In genomic region chr22:42881982-42882656, GRCh38 we compare ENCODE assay signal across 16 cellular contexts. TPM values are rescaled to one million over a fixed set of nuclear protein-coding genes. Genes with fewer than 3 reads are reported as not detected.
DNase-seq lines count a peak whose midpoint lies in the region; ATAC-seq and TF ChIP-seq lines count a peak whose summit lies in the region.
"Had no signal": no experiment of that assay in that cellular context is flagged by ENCODE, and none has a peak within 500 bp of the region (broad histone marks: within the 10 kb centered on the region; RNA-seq: fewer than 3 reads in every experiment).

No MANE protein-coding gene starts in this region.

- no peak for TF ChIP-seq CTCF in nephron progenitor cell (IDR thresholded peaks at IDR 0.05)

- H2AFZ ChIP-seq in Karpas-422 (ENCODE audit: low read length) = no peak overlapping the region

- no peaks in the 10 kb centered on the region for H3K9me3 ChIP-seq in Karpas-422 (ENCODE audit: low read length)
- H3K9me3 ChIP-seq: SJSA1, uterus had no signal

- no peak overlapping the region for H3K27ac ChIP-seq in Karpas-422 (ENCODE audit: low read length)
- H3K27ac ChIP-seq: SJSA1, uterus had no signal

- H3K4me1 ChIP-seq in Karpas-422 (ENCODE audit: low read length) = peaks cover 9% of the 10 kb centered on the region
- H3K4me1 ChIP-seq: uterus had no signal

- in situ Hi-C loops in Caki2 (cut with HindIII; ENCODE audit: low pct_unique_long_range_greater_than_20kb, low sequenced_read_pairs) = no loop called here

- no peaks in the 10 kb centered on the region for H3K9me3 Mint-ChIP-seq in nephron progenitor cell
- H3K9me3 Mint-ChIP-seq: brain, immature natural killer cell had no signal

- no peaks in the 10 kb centered on the region for H3K27me3 ChIP-seq in Karpas-422 (ENCODE audit: low read length)
- H3K27me3 ChIP-seq: SJSA1, uterus had no signal

- DNase-seq in Caki2 (ENCODE audit: low read depth) (peak; percentile 75), Karpas-422 (peak; percentile 58), cerebellum (ENCODE audit: low spot score) (peak; percentile 86), nephron progenitor cell (no peak), dedifferentiated amniotic fluid mesenchymal stem cell (ENCODE audit: extremely low spot score) (no peak), NCI-H1092 treated with DMSO at 0.1 percent for 48 hours (lab: John Stamatoyannopoulos, UW) (no peak)
- DNase-seq: activated gamma-delta T cell; effector CD8-positive, alpha-beta T cell; immature natural killer cell; NCI-H187 treated with DMSO at 0.1 percent for 48 hours; stimulated activated CD4-positive, alpha-beta T cell treated with anti-CD3 and anti-CD28 coated beads, Interleukin-2, amount 100 ng/mL, for 24 hours; uterus had no signal

- H3K4me2 ChIP-seq in Karpas-422 (ENCODE audit: low read depth, low read length, poor library complexity, severe bottlenecking) = no peak overlapping the region

- no peaks in the 10 kb centered on the region for H3K36me3 ChIP-seq in Karpas-422 (ENCODE audit: insufficient read depth, low read length)
- H3K36me3 ChIP-seq: uterus had no signal

- H3K4me1 Mint-ChIP-seq in nephron progenitor cell = peaks cover 4% of the 10 kb centered on the region
- H3K4me1 Mint-ChIP-seq: brain had no signal

- H4K20me1 ChIP-seq in Karpas-422 (ENCODE audit: insufficient read depth, low read depth, low read length) = no peaks in the 10 kb centered on the region

- no peak overlapping the region for H3K4me3 Mint-ChIP-seq in nephron progenitor cell
- H3K4me3 Mint-ChIP-seq: brain, immature natural killer cell had no signal

- no peak overlapping the region for H3K9ac ChIP-seq in Karpas-422 (ENCODE audit: low read length)

- no peaks in the 10 kb centered on the region for H3K27me3 Mint-ChIP-seq in nephron progenitor cell (ENCODE audit: low read depth, poor library complexity)
- H3K27me3 Mint-ChIP-seq: brain had no signal

- peaks cover 25% of the 10 kb centered on the region for H3K36me3 Mint-ChIP-seq in nephron progenitor cell (ENCODE audit: low read depth)

- H3K4me3 ChIP-seq in Karpas-422 (ENCODE audit: low read length) = no peak overlapping the region
- H3K4me3 ChIP-seq: K562, SJSA1, uterus had no signal

- no peak for ATAC-seq in GM19328 (IDR thresholded peaks at IDR 0.05; ENCODE audit: unreplicated experiment)
- ATAC-seq: K562 had no signal

- H3K27ac Mint-ChIP-seq in nephron progenitor cell = peak overlapping the region; percentile 85

- no peaks in the 10 kb centered on the region for H3K9me2 ChIP-seq in Karpas-422 (replicated peaks; ENCODE audit: insufficient read depth, low read length)

- no peaks in the 10 kb centered on the region for H3K79me2 ChIP-seq in Karpas-422 (ENCODE audit: low read length)

RNA-seq across cellular contexts. Expression of gene ARFGAP3, which starts 25.0 kb away (rescaled TPM):
- 29.8 TPM in 2 replicates for total RNA-seq in Caki2 (2014; rRNA removed; shearing (Covaris generic); ENCODE audit: low replicate concordance)
- 20.0 and 26.1 TPM in 2 replicates for total RNA-seq in Karpas-422 (2014; rRNA removed; shearing (Covaris generic); ENCODE audit: low replicate concordance)
- total RNA-seq in cerebellum = 36.1 TPM

Comparison
In these comparisons a context has a peak if more than half of its experiments do, and no peak if none do; other contexts are left out.
1. DNase-seq: peak in Caki2 (single experiment), Karpas-422 (single experiment) and cerebellum (single experiment); none in nephron progenitor cell (single experiment), dedifferentiated amniotic fluid mesenchymal stem cell (single experiment) and NCI-H1092 treated with DMSO at 0.1 percent for 48 hours (single experiment).